Comparison of ENCODE assay signal across 2 cellular contexts in the genomic region with DNA sequence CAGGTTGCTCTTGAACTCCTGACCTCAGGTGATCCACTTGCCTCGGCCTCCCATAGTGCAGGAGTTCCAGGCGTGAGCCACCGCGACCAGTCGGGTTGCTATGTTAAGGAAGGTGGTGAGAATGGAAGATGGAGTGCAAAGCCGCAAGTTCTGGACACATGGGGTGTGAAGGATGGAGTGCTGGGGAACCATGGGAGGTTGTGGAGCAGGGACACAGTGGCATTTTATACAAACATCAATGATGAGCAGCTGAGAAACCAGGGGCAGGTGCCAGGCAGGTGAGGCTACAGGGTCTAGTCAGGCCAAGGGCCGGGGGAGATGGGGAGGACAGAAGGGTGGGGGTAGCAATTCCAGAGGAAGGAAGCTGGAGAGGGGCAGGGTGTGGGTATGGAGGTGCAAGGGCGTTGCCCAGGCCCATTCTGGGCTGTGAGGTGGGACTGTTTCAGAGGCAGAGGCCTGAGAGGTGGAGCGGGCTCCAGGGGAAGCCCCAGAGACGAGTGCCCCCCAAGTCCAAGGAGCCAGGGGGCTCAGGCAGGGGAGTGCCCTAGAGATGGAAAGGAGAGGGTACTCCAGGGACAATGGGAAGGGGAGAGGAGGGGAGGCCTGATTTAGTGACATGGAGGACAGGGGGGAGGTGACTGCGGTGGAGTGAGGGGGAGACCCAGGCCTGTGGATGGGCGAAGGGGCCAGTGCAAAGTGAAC.
A peak's percentile ranks its signal among the peaks of the same experiment; 100 is the strongest.
TF ChIP-seq lines count a peak whose summit lies in the region.

No MANE protein-coding gene starts in this region.

TF ChIP-seq in HepG2, 621 proteins besides CTCF, POLR2A, EP300 and RAD21:
- TF ChIP-seq ZNF329 (CRISPR knock-in tag; IDR thresholded peaks at IDR 0.05; ENCODE audit: low read depth) (no peak), PRMT3 (CRISPR knock-in tag; IDR thresholded peaks at IDR 0.05; ENCODE audit: borderline replicate concordance, low read depth) (no peak)
- TF ChIP-seq, protein P1, sequence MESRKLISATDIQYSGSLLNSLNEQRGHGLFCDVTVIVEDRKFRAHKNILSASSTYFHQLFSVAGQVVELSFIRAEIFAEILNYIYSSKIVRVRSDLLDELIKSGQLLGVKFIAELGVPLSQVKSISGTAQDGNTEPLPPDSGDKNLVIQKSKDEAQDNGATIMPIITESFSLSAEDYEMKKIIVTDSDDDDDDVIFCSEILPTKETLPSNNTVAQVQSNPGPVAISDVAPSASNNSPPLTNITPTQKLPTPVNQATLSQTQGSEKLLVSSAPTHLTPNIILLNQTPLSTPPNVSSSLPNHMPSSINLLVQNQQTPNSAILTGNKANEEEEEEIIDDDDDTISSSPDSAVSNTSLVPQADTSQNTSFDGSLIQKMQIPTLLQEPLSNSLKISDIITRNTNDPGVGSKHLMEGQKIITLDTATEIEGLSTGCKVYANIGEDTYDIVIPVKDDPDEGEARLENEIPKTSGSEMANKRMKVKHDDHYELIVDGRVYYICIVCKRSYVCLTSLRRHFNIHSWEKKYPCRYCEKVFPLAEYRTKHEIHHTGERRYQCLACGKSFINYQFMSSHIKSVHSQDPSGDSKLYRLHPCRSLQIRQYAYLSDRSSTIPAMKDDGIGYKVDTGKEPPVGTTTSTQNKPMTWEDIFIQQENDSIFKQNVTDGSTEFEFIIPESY (CRISPR knock-in tag; IDR thresholded peaks at IDR 0.05), result peak; percentile 12; the same call in 1 of the 2 replicates

TF ChIP-seq in HEK293T, 16 proteins besides CTCF, POLR2A, EP300 and RAD21:
- TF ChIP-seq FOXA1 (IDR thresholded peaks at IDR 0.05), result no peak
